ENCODE assay signal across 19 cellular contexts in genomic region chr17:66337866-66338472, GRCh38. TPM values are rescaled to one million over a fixed set of nuclear protein-coding genes. Genes with fewer than 3 reads are reported as not detected.
DNase-seq lines count a peak whose midpoint lies in the region; ATAC-seq and TF ChIP-seq lines count a peak whose summit lies in the region.
"Had no signal": no experiment of that assay in that cellular context is flagged by ENCODE, and none has a peak within 500 bp of the region (broad histone marks: within the 10 kb centered on the region; RNA-seq: fewer than 3 reads in every experiment).

No MANE protein-coding gene starts in this region.

- no peak overlapping the region for H3K27ac ChIP-seq in Karpas-422 (ENCODE audit: low read length)
- H3K27ac ChIP-seq: adrenal gland, esophagus squamous epithelium, lower lobe of right lung, neural progenitor cell had no signal

- no peak for TF ChIP-seq CTCF in chondrocyte (IDR thresholded peaks at IDR 0.05)

- no peak for DNase-seq in activated T-cell treated with anti-CD3 and anti-CD28 coated beads, Interleukin-2, amount 50 U/mL, for 24 hours
- DNase-seq in activated T-cell treated with anti-CD3 and anti-CD28 coated beads, Interleukin-2, amount 50 U/mL, for 48 hours: no peak
- DNase-seq in NCI-H524 (lab: John Stamatoyannopoulos, UW) (peak; percentile 90 to 97), chondrocyte (ENCODE audit: low spot score) (no peak), sciatic nerve (ENCODE audit: low spot score) (no peak), Karpas-422 (no peak), NCI-H187 (lab: John Stamatoyannopoulos, UW) (no peak), NCI-H774 (lab: John Stamatoyannopoulos, UW) (no peak)
- DNase-seq: activated CD8-positive, alpha-beta memory T cell treated with anti-CD3 and anti-CD28 coated beads, Interleukin-2, amount 50 U/mL, for 48 hours; adrenal gland; esophagus squamous epithelium; hypothalamus; lower lobe of right lung; MG63; NCI-H2081 treated with DMSO at 0.1 percent for 48 hours; OCI-M1; SW 1271 had no signal

- peaks cover 75% of the 10 kb centered on the region for H3K36me3 Mint-ChIP-seq in activated T-cell treated with anti-CD3 and anti-CD28 coated beads, Interleukin-2, amount 50 U/mL, for 24 hours (ENCODE audit: low read depth)
- H3K36me3 Mint-ChIP-seq in chondrocyte (ENCODE audit: low read depth): peaks cover 1% of the 10 kb centered on the region
- H3K36me3 Mint-ChIP-seq: neural progenitor cell had no signal

- peaks cover 76% of the 10 kb centered on the region for H3K4me1 Mint-ChIP-seq in activated T-cell treated with anti-CD3 and anti-CD28 coated beads, Interleukin-2, amount 50 U/mL, for 24 hours (ENCODE audit: low read depth)
- peaks cover 45% of the 10 kb centered on the region for H3K4me1 Mint-ChIP-seq in chondrocyte (ENCODE audit: low read depth)

- no peak overlapping the region for H3K4me2 ChIP-seq in Karpas-422 (ENCODE audit: low read depth, low read length, poor library complexity, severe bottlenecking)
- H3K4me2 ChIP-seq: neural progenitor cell had no signal

- H3K27ac Mint-ChIP-seq in activated T-cell treated with anti-CD3 and anti-CD28 coated beads, Interleukin-2, amount 50 U/mL, for 24 hours: peak overlapping the region; percentile 22
- peak overlapping the region; percentile 33 for H3K27ac Mint-ChIP-seq in chondrocyte (ENCODE audit: unreplicated experiment)
- H3K27ac Mint-ChIP-seq: neural progenitor cell had no signal

- no peaks in the 10 kb centered on the region for H3K27me3 ChIP-seq in Karpas-422 (ENCODE audit: low read length)
- H3K27me3 ChIP-seq: adrenal gland, MG63, neural progenitor cell had no signal

- H3K9me3 Mint-ChIP-seq in activated T-cell treated with anti-CD3 and anti-CD28 coated beads, Interleukin-2, amount 50 U/mL, for 24 hours: no peaks in the 10 kb centered on the region
- no peaks in the 10 kb centered on the region for H3K9me3 Mint-ChIP-seq in chondrocyte (ENCODE audit: low read depth)
- H3K9me3 Mint-ChIP-seq: neural progenitor cell; stimulated activated effector memory CD8-positive, alpha-beta T cell treated with anti-CD3 and anti-CD28 coated beads, Interleukin-12 subunit alpha, Interleukin-12 subunit beta, amount 100 ng/mL, for 72 hours had no signal

- no peaks in the 10 kb centered on the region for H4K20me1 ChIP-seq in Karpas-422 (ENCODE audit: insufficient read depth, low read depth, low read length)

- H3K36me3 ChIP-seq in Karpas-422 (ENCODE audit: insufficient read depth, low read length): no peaks in the 10 kb centered on the region
- H3K36me3 ChIP-seq: adrenal gland, esophagus squamous epithelium, lower lobe of right lung, MG63, neural progenitor cell had no signal

- H2AFZ ChIP-seq in Karpas-422 (ENCODE audit: low read length): no peak overlapping the region
- H2AFZ ChIP-seq: neural progenitor cell had no signal

- H3K27me3 Mint-ChIP-seq in activated T-cell treated with anti-CD3 and anti-CD28 coated beads, Interleukin-2, amount 50 U/mL, for 24 hours: no peaks in the 10 kb centered on the region
- H3K27me3 Mint-ChIP-seq in chondrocyte (ENCODE audit: low read depth): no peaks in the 10 kb centered on the region

- H3K9me2 ChIP-seq in Karpas-422 (replicated peaks; ENCODE audit: insufficient read depth, low read length): no peaks in the 10 kb centered on the region

- H3K9me3 ChIP-seq in Karpas-422 (ENCODE audit: low read length): no peaks in the 10 kb centered on the region
- H3K9me3 ChIP-seq: adrenal gland, esophagus squamous epithelium, lower lobe of right lung, MG63 had no signal

- no peak overlapping the region for H3K9ac ChIP-seq in Karpas-422 (ENCODE audit: low read length)
- H3K9ac ChIP-seq: neural progenitor cell had no signal

- intact Hi-C loops in sciatic nerve (cut with DNase I): no loop called here

- H3K4me1 ChIP-seq in Karpas-422 (ENCODE audit: low read length): peaks cover 4% of the 10 kb centered on the region; the same call in 1 of the 2 replicates
- H3K4me1 ChIP-seq: neural progenitor cell had no signal

- no peak overlapping the region for H3K4me3 ChIP-seq in Karpas-422 (ENCODE audit: low read length)
- H3K4me3 ChIP-seq: adrenal gland, esophagus squamous epithelium, lower lobe of right lung, MG63, neural progenitor cell had no signal

- ATAC-seq in sciatic nerve: peak; percentile 48
- ATAC-seq: lower lobe of right lung had no signal

- no peak overlapping the region for H3K4me3 Mint-ChIP-seq in activated T-cell treated with anti-CD3 and anti-CD28 coated beads, Interleukin-2, amount 50 U/mL, for 24 hours
- H3K4me3 Mint-ChIP-seq in chondrocyte (ENCODE audit: unreplicated experiment): no peak overlapping the region
- H3K4me3 Mint-ChIP-seq: neural progenitor cell; stimulated activated effector memory CD8-positive, alpha-beta T cell treated with anti-CD3 and anti-CD28 coated beads, Interleukin-12 subunit alpha, Interleukin-12 subunit beta, amount 100 ng/mL, for 72 hours had no signal

- H3K79me2 ChIP-seq in Karpas-422 (ENCODE audit: low read length): no peaks in the 10 kb centered on the region

RNA-seq across cellular contexts. Expression of gene PRKCA, which starts 35.6 kb away (rescaled TPM):
- total RNA-seq in chondrocyte (51.5 to 83.1 TPM (median 54.1 TPM) in 3 replicates), sciatic nerve (168 TPM)
- 4.3 and 4.4 TPM in 2 replicates for total RNA-seq in Karpas-422 (2014; rRNA removed; shearing (Covaris generic); ENCODE audit: low replicate concordance)

Comparison
In these comparisons a context has a peak if more than half of its experiments do, and no peak if none do; other contexts are left out.
1. DNase-seq: peak in NCI-H524 (2 of 2); none in activated T-cell treated with anti-CD3 and anti-CD28 coated beads, Interleukin-2, amount 50 U/mL, for 24 hours (single experiment), activated T-cell treated with anti-CD3 and anti-CD28 coated beads, Interleukin-2, amount 50 U/mL, for 48 hours (0 of 2), chondrocyte (single experiment), sciatic nerve (single experiment), Karpas-422 (single experiment), NCI-H187 (0 of 2) and NCI-H774 (single experiment).